ENCODE assay signal across 8 cellular contexts in the genomic region with DNA sequence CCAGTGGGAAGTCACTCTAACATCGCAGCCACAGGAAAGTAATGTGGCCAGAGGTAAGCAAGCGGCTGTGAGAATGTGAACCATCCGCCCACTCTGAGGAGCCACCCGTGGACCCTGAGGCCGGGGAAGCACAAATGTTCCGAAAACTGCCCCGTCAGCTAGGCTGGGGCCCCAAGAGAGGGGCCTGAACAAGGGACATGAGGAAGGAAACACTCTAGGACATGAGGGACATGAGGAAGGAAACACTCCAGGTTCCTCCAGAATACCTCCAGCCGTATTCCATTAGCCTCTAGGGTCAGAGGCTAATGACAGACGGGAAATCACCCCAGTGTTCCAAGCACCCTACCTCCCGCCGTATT. TPM values are rescaled to one million over a fixed set of nuclear protein-coding genes. Genes with fewer than 3 reads are reported as not detected.
DNase-seq lines count a peak whose midpoint lies in the region; ATAC-seq and TF ChIP-seq lines count a peak whose summit lies in the region.

No MANE protein-coding gene starts in this region.

- H3K36me3 Mint-ChIP-seq in dendritic cell treated with granulocyte-macrophage colony-stimulating factor and Interleukin-4, amounts not matched to agents 40 ng/mL and 50 ng/mL, for 4 days (ENCODE audit: low read depth) = peaks cover 44% of the 10 kb centered on the region

- H4K20me1 ChIP-seq in OCI-LY7 (ENCODE audit: insufficient read depth, low read length) = no peaks in the 10 kb centered on the region

- H3K36me3 ChIP-seq in OCI-LY7 (ENCODE audit: insufficient read depth, low read length) = peaks cover 30% of the 10 kb centered on the region
- no peaks in the 10 kb centered on the region for H3K36me3 ChIP-seq in mesendoderm (ENCODE audit: control insufficient read depth, insufficient read depth, low read length)
- peaks cover 26% of the 10 kb centered on the region for H3K36me3 ChIP-seq in upper lobe of right lung

- H3K9me3 Mint-ChIP-seq in dendritic cell treated with granulocyte-macrophage colony-stimulating factor and Interleukin-4, amounts not matched to agents 40 ng/mL and 50 ng/mL, for 4 days = no peaks in the 10 kb centered on the region

- H3K4ac ChIP-seq in mesendoderm (ENCODE audit: low read depth, low read length) = no peak overlapping the region

- H4K8ac ChIP-seq in mesendoderm (ENCODE audit: low read depth, low read length) = no peak overlapping the region

- H3K4me3 Mint-ChIP-seq in dendritic cell treated with granulocyte-macrophage colony-stimulating factor and Interleukin-4, amounts not matched to agents 40 ng/mL and 50 ng/mL, for 4 days = peak overlapping the region; percentile 91

- H3K56ac ChIP-seq in mesendoderm (ENCODE audit: low read length) = peak overlapping the region; percentile 80

- H3K4me1 Mint-ChIP-seq in dendritic cell treated with granulocyte-macrophage colony-stimulating factor and Interleukin-4, amounts not matched to agents 40 ng/mL and 50 ng/mL, for 4 days (ENCODE audit: low read depth) = peaks cover 40% of the 10 kb centered on the region

- intact Hi-C loops in OCI-LY7 (cut with micrococcal nuclease; ENCODE audit: unreplicated experiment) (no loop called here), upper lobe of right lung (cut with DNase I) (no loop called here)
- intact Hi-C loops in dendritic cell treated with granulocyte-macrophage colony-stimulating factor and Interleukin-4, amounts not matched to agents 40 ng/mL and 50 ng/mL, for 4 days (cut with micrococcal nuclease) = loop anchor here (2.0 to 5.0 kb wide), 2 partner anchors 17 to 67 kb away; a partner anchor contains a TSS

- no peaks in the 10 kb centered on the region for H3K9me3 ChIP-seq in OCI-LY7 (ENCODE audit: low read length)
- H3K9me3 ChIP-seq in upper lobe of right lung = no peaks in the 10 kb centered on the region

- H3K27me3 Mint-ChIP-seq in dendritic cell treated with granulocyte-macrophage colony-stimulating factor and Interleukin-4, amounts not matched to agents 40 ng/mL and 50 ng/mL, for 4 days = no peaks in the 10 kb centered on the region

- H2AK5ac ChIP-seq in mesendoderm (ENCODE audit: low read length) = no peak overlapping the region

- H3K18ac ChIP-seq in mesendoderm (ENCODE audit: low read length) = no peak overlapping the region

- H3K23ac ChIP-seq in mesendoderm (ENCODE audit: low read length) = no peak overlapping the region

- H3K4me3 ChIP-seq in OCI-LY7 (ENCODE audit: low read depth, low read length, poor library complexity, severe bottlenecking) (peak overlapping the region; percentile 93), mesendoderm (ENCODE audit: low read length) (peak overlapping the region; percentile 55), upper lobe of right lung (peak overlapping the region; percentile 84)

- peak overlapping the region; percentile 73 for H2AFZ ChIP-seq in OCI-LY7 (ENCODE audit: low read length)

- H3K9me2 ChIP-seq in OCI-LY7 (ENCODE audit: insufficient read depth, low read length) = no peaks in the 10 kb centered on the region

- BruUV-seq in OCI-LY7 (replicated peaks; lab: Mats Ljungman, UMichigan) = TSS peak; percentile 84

- H3K27me3 ChIP-seq in mesendoderm (ENCODE audit: insufficient read depth, low read length, poor library complexity) (no peaks in the 10 kb centered on the region), upper lobe of right lung (no peaks in the 10 kb centered on the region)

- no peak overlapping the region for H2BK5ac ChIP-seq in mesendoderm (ENCODE audit: low read length)

- no peak overlapping the region for H2BK120ac ChIP-seq in mesendoderm (ENCODE audit: low read depth, low read length)

- H3K79me2 ChIP-seq in OCI-LY7 (ENCODE audit: insufficient read depth, low read depth, low read length) = peaks cover 26% of the 10 kb centered on the region
- H3K79me2 ChIP-seq in mesendoderm (ENCODE audit: control insufficient read depth, insufficient read depth, low read length) = no peaks in the 10 kb centered on the region

- ATAC-seq in GM21529 (IDR thresholded peaks at IDR 0.05; ENCODE audit: unreplicated experiment) = peak; percentile 25
- ATAC-seq in upper lobe of right lung = peak; percentile 61

- no CpG with 5 or more reads among the region's 11 CpGs for WGBS in mesendoderm (ENCODE audit: extremely low coverage, insufficient coverage, low lambda C conversion rate)

- H3K27ac Mint-ChIP-seq in dendritic cell treated with granulocyte-macrophage colony-stimulating factor and Interleukin-4, amounts not matched to agents 40 ng/mL and 50 ng/mL, for 4 days = peak overlapping the region; percentile 88

- DNase-seq in COLO668 (lab: John Stamatoyannopoulos, UW; ENCODE audit: unreplicated experiment) (peak; percentile 13), OCI-LY7 (ENCODE audit: low spot score) (peak; percentile 9), mesendoderm (no peak), upper lobe of right lung (no peak), 8988T (no peak)
- no peak for DNase-seq in effector CD4-positive, alpha-beta T cell

- no peaks in the 10 kb centered on the region for H3K79me1 ChIP-seq in mesendoderm (ENCODE audit: low read length)

- POLR2A ChIA-PET in OCI-LY7 (lab: Charles Lee) = interaction anchor here (0.6 to 0.7 kb wide), 5 partner anchors 11 to 777 kb away, joined by 3 to 5 read pairs (median 4); no protein-coding TSS in a partner anchor

- CTCF ChIA-PET in OCI-LY7 (lab: Charles Lee; ENCODE audit: unreplicated experiment) = no interaction called here

- H3K27ac ChIP-seq in OCI-LY7 (ENCODE audit: low read depth, low read length, poor library complexity, severe bottlenecking) = peak overlapping the region; percentile 15
- no peak overlapping the region for H3K27ac ChIP-seq in mesendoderm (ENCODE audit: low read depth, low read length)
- H3K27ac ChIP-seq in upper lobe of right lung = peak overlapping the region; percentile 85

- peak overlapping the region; percentile 86 for H3K4me2 ChIP-seq in OCI-LY7 (ENCODE audit: low read length)
- H3K4me2 ChIP-seq in mesendoderm (ENCODE audit: low read length) = peak overlapping the region; percentile 62

- peak overlapping the region; percentile 70 for H3K9ac ChIP-seq in mesendoderm (ENCODE audit: low read length)

- H4K5ac ChIP-seq in mesendoderm (ENCODE audit: low read length) = no peak overlapping the region

- no peak overlapping the region for H2BK15ac ChIP-seq in mesendoderm (replicated peaks; ENCODE audit: low read depth)

- TF ChIP-seq CTCF in OCI-LY7 (conservative IDR thresholded peaks at IDR 0.05; ENCODE audit: low read length) = no peak
- TF ChIP-seq CTCF in upper lobe of right lung (IDR thresholded peaks at IDR 0.05) = no peak

- H3K4me1 ChIP-seq in OCI-LY7 (ENCODE audit: insufficient read depth, low read length, poor library complexity, severe bottlenecking) (peaks cover 25% of the 10 kb centered on the region), mesendoderm (ENCODE audit: control insufficient read depth, low read depth, low read length) (no peaks in the 10 kb centered on the region), upper lobe of right lung (peaks cover 14% of the 10 kb centered on the region)

RNA-seq across cellular contexts. Expression of a gene that starts 0.3 kb away (rescaled TPM):
- total RNA-seq in OCI-LY7 (2014; rRNA removed; shearing (Covaris generic)) = 13.1 and 14.8 TPM in 2 replicates
- total RNA-seq in OCI-LY7 (2022) (14.9 and 19.9 TPM in 2 replicates), upper lobe of right lung (14.7 TPM)
- polyA plus RNA-seq in mesendoderm (2013, experiment 1 of 2) = 12.8 TPM
- polyA plus RNA-seq in mesendoderm (2013, experiment 2 of 2) = 13.0 TPM

RNA-seq across cellular contexts. Expression of a gene that starts 16.0 kb away (rescaled TPM):
- total RNA-seq in OCI-LY7 (2014; rRNA removed; shearing (Covaris generic)) = 1.4 TPM in 1 of 2 replicates, not detected in the other
- total RNA-seq in OCI-LY7 (2022) (2.6 and 2.8 TPM in 2 replicates), upper lobe of right lung (19.8 TPM)
- polyA plus RNA-seq in mesendoderm (2013, experiment 1 of 2) = 0.42 TPM
- 0.34 TPM for polyA plus RNA-seq in mesendoderm (2013, experiment 2 of 2)

Comparison
In these comparisons a context has a peak if more than half of its experiments do, and no peak if none do; other contexts are left out.
1. DNase-seq: peak in COLO668 (single experiment) and OCI-LY7 (single experiment); none in mesendoderm (single experiment), upper lobe of right lung (single experiment), 8988T (single experiment) and effector CD4-positive, alpha-beta T cell (single experiment).
2. Peak in every context shown above with its lines, with median percentiles within 50 percentile points of each other: H3K4me3 ChIP-seq.